8 cellular contexts compared by ENCODE assay signal in genomic region chr12:75814856-75815754, GRCh38.
DNase-seq lines count a peak whose midpoint lies in the region; ATAC-seq and TF ChIP-seq lines count a peak whose summit lies in the region.

No MANE protein-coding gene starts in this region.

- no peaks in the 10 kb centered on the region for H3K9me2 ChIP-seq in Loucy (replicated peaks; ENCODE audit: low read depth, low read length)

- H3K27me3 Mint-ChIP-seq in CD14-positive monocyte (ENCODE audit: low read depth in 3 of 3), result peaks cover 2 to 5% (median 5%) of the 10 kb centered on the region in 3 donors

- DNase-seq in NOMO-1 treated with DMSO at 0.1 percent for 48 hours (lab: John Stamatoyannopoulos, UW; ENCODE audit: unreplicated experiment) (peak; percentile 23), NOMO-1 treated with dmso at 0.1 percent for 144 hours (lab: John Stamatoyannopoulos, UW; ENCODE audit: unreplicated experiment) (no peak), cardiac fibroblast (ENCODE audit: low read depth in 2 of 2) (peak; percentile 98), lower lobe of right lung (no peak), aorta (no peak), CD14-positive monocyte (ENCODE audit: low spot score) (no peak), OCI-M2 (lab: John Stamatoyannopoulos, UW; ENCODE audit: unreplicated experiment) (no peak)

- peaks cover 3% of the 10 kb centered on the region for H3K27me3 ChIP-seq in Loucy (ENCODE audit: insufficient read depth, low read length, poor library complexity, severe bottlenecking)
- H3K27me3 ChIP-seq in lower lobe of right lung (ENCODE audit: low read depth), result no peaks in the 10 kb centered on the region
- no peaks in the 10 kb centered on the region for H3K27me3 ChIP-seq in aorta (ENCODE audit: control insufficient read depth in 1 of 2, insufficient read depth in 2 of 2, low read length in 1 of 2)

- no peaks in the 10 kb centered on the region for H3K36me3 Mint-ChIP-seq in CD14-positive monocyte

- no peaks in the 10 kb centered on the region for H3K4me1 Mint-ChIP-seq in CD14-positive monocyte

- H3K9me3 ChIP-seq in Loucy (ENCODE audit: insufficient read depth, low read depth, low read length), result no peaks in the 10 kb centered on the region
- no peaks in the 10 kb centered on the region for H3K9me3 ChIP-seq in lower lobe of right lung
- no peaks in the 10 kb centered on the region for H3K9me3 ChIP-seq in aorta (ENCODE audit: control insufficient read depth, low read length)

- TF ChIP-seq CTCF in Loucy (conservative IDR thresholded peaks at IDR 0.05; ENCODE audit: low read length) (no peak), cardiac fibroblast (IDR thresholded peaks at IDR 0.05; ENCODE audit: low read depth, low read length) (no peak), lower lobe of right lung (IDR thresholded peaks at IDR 0.05) (no peak), CD14-positive monocyte (IDR thresholded peaks at IDR 0.05) (no peak)

- peak overlapping the region; percentile 58 for H2AFZ ChIP-seq in Loucy (ENCODE audit: low read length)

- peak overlapping the region in 1 of 7 donors; percentile 30 for H3K27ac Mint-ChIP-seq in CD14-positive monocyte

- peaks cover 25% of the 10 kb centered on the region for H3K4me1 ChIP-seq in Loucy (ENCODE audit: insufficient read depth, low read length, poor library complexity, severe bottlenecking)
- H3K4me1 ChIP-seq in lower lobe of right lung, result peaks cover 8% of the 10 kb centered on the region
- H3K4me1 ChIP-seq in aorta (ENCODE audit: control insufficient read depth in 1 of 2, insufficient read depth in 2 of 2, low read length in 2 of 2), result peaks cover 5 to 8% of the 10 kb centered on the region in 2 donors

- WGBS in aorta, 2 donors, result 13% methylated on average over 6 of the region's 6 CpGs

- intact Hi-C loops in lower lobe of right lung (cut with DNase I) (no loop called here), aorta (cut with DNase I) (loop anchor here in 1 of 2 donors (10.0 kb wide), 1 partner anchor 160 kb away; no protein-coding TSS in a partner anchor), CD14-positive monocyte (cut with micrococcal nuclease) (no loop called here)

- no peaks in the 10 kb centered on the region for H3F3A ChIP-seq in Loucy (ENCODE audit: low read depth)

- no peaks in the 10 kb centered on the region for H3K79me2 ChIP-seq in Loucy (ENCODE audit: insufficient read depth, low read length)

- H4K20me1 ChIP-seq in Loucy (ENCODE audit: insufficient read depth, low read length, poor library complexity, severe bottlenecking), result no peaks in the 10 kb centered on the region

- peak overlapping the region; percentile 42 for H3K9ac ChIP-seq in Loucy (ENCODE audit: low read depth, low read length, poor library complexity, severe bottlenecking)

- no peak overlapping the region for H3K4me3 Mint-ChIP-seq in CD14-positive monocyte

- no peaks in the 10 kb centered on the region for H3K9me3 Mint-ChIP-seq in CD14-positive monocyte

- H3K27ac ChIP-seq in lower lobe of right lung, result peak overlapping the region; percentile 22
- peak overlapping the region; percentile 80 to 92 for H3K27ac ChIP-seq in aorta (ENCODE audit: low read depth in 1 of 2, low read length in 2 of 2)

- H3K36me3 ChIP-seq in Loucy (ENCODE audit: insufficient read depth, low read length) (no peaks in the 10 kb centered on the region), lower lobe of right lung (no peaks in the 10 kb centered on the region), aorta (ENCODE audit: control insufficient read depth in 1 of 2, insufficient read depth in 2 of 2, low read length in 1 of 2) (no peaks in the 10 kb centered on the region)

- peak overlapping the region; percentile 84 for H3K4me2 ChIP-seq in Loucy (ENCODE audit: low read depth, low read length, poor library complexity, severe bottlenecking)

- peak overlapping the region; percentile 54 for H3K4me3 ChIP-seq in Loucy (ENCODE audit: low read length, poor library complexity, severe bottlenecking)
- H3K4me3 ChIP-seq in cardiac fibroblast (replicated peaks in 1 of 2; ENCODE audit: low read depth in 2 of 2, low read length in 2 of 2), result no peak overlapping the region
- no peak overlapping the region for H3K4me3 ChIP-seq in lower lobe of right lung
- no peak overlapping the region for H3K4me3 ChIP-seq in aorta (ENCODE audit: low read length in 2 of 2)

- ATAC-seq in lower lobe of right lung (peak; percentile 70 to 84), aorta (ENCODE audit: low FRiP score) (peak; percentile 90)

Comparison
In these comparisons a context has a peak if more than half of its experiments do, and no peak if none do; other contexts are left out.
1. DNase-seq: peak in NOMO-1 treated with DMSO at 0.1 percent for 48 hours (single experiment) and cardiac fibroblast (2 of 2); none in NOMO-1 treated with dmso at 0.1 percent for 144 hours (single experiment), lower lobe of right lung (single experiment), aorta (0 of 2), CD14-positive monocyte (single experiment) and OCI-M2 (single experiment).